29 cellular contexts compared by ENCODE assay signal in the genomic region with DNA sequence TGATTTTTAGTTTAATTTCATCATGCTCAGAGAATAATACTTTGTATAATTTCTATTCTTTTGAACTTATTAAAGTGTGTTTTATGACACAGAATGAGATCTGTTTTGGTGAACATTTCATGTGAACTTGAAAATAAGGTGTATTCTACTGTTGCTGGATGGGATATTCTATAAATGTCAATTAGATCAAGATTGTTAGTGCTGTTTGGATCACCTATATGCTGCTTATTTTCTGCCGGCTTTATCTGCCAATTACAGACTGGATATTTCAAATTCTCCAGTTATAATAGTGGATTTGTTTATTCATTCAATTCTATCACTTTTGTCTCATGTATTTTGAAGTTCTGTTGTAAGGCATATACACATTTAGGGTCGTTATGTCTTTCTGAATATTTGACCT.
"Had no signal": no experiment of that assay in that cellular context is flagged by ENCODE, and none has a peak within 500 bp of the region (broad histone marks: within the 10 kb centered on the region; RNA-seq: fewer than 3 reads in every experiment).

No MANE protein-coding gene starts in this region.

- H3K4me3 Mint-ChIP-seq: stimulated activated effector memory CD8-positive, alpha-beta T cell treated with anti-CD3 and anti-CD28 coated beads, Interleukin-12 subunit alpha, Interleukin-12 subunit beta, amount 100 ng/mL, for 72 hours; stimulated activated memory B cell treated with anti-CD40 and anti-IgM and Interleukin-4, amounts not matched to agents 10 μg/mL and 1 μg/mL and 100 μg/mL, for 72 hours; stimulated activated naive B cell treated with anti-CD40 and anti-IgM and Interleukin-4, amounts not matched to agents 10 μg/mL and 1 μg/mL and 100 μg/mL, for 72 hours; stimulated activated naive CD8-positive, alpha-beta T cell treated with anti-CD3 and anti-CD28 coated beads, Interleukin-15, amount 100 ng/mL, for 72 hours; stimulated activated naive CD8-positive, alpha-beta T cell treated with anti-CD3 and anti-CD28 coated beads, Interleukin-15, Interleukin-2, amounts not matched to agents 100 ng/mL and 50 ng/mL, for 24 hours; type B pancreatic cell had no signal

- H3K36me3 Mint-ChIP-seq: stimulated activated effector memory CD8-positive, alpha-beta T cell treated with anti-CD3 and anti-CD28 coated beads, Interleukin-12 subunit alpha, Interleukin-12 subunit beta, amount 100 ng/mL, for 72 hours; stimulated activated memory B cell treated with anti-CD40 and anti-IgM and Interleukin-4, amounts not matched to agents 10 μg/mL and 1 μg/mL and 100 μg/mL, for 72 hours; type B pancreatic cell had no signal

- H3K27me3 Mint-ChIP-seq: stimulated activated memory B cell treated with anti-CD40 and anti-IgM and Interleukin-4, amounts not matched to agents 10 μg/mL and 1 μg/mL and 100 μg/mL, for 72 hours; stimulated activated naive B cell treated with anti-CD40 and anti-IgM and Interleukin-4, amounts not matched to agents 10 μg/mL and 1 μg/mL and 100 μg/mL, for 72 hours; stimulated activated naive CD8-positive, alpha-beta T cell treated with anti-CD3 and anti-CD28 coated beads, Interleukin-15, amount 100 ng/mL, for 72 hours; stimulated activated naive CD8-positive, alpha-beta T cell treated with anti-CD3 and anti-CD28 coated beads, Interleukin-15, Interleukin-2, amounts not matched to agents 100 ng/mL and 50 ng/mL, for 24 hours; type B pancreatic cell had no signal

- H3K36me3 ChIP-seq: stomach, suprapubic skin, thoracic aorta, thyroid gland, tibial artery, tibial nerve, transverse colon, upper lobe of left lung, upper lobe of right lung, uterus, vagina had no signal

- ATAC-seq: stimulated activated effector memory CD8-positive, alpha-beta T cell treated with anti-CD3 and anti-CD28 coated beads, Interleukin-12 subunit alpha, Interleukin-12 subunit beta, amount 100 ng/mL, for 72 hours; stimulated activated memory B cell treated with anti-CD40 and anti-IgM and Interleukin-4, amounts not matched to agents 10 μg/mL and 1 μg/mL and 100 μg/mL, for 72 hours; stimulated activated naive B cell treated with anti-CD40 and anti-IgM and Interleukin-4, amounts not matched to agents 10 μg/mL and 1 μg/mL and 100 μg/mL, for 72 hours; stimulated activated naive CD8-positive, alpha-beta T cell treated with anti-CD3 and anti-CD28 coated beads, Interleukin-15, amount 100 ng/mL, for 72 hours; stimulated activated naive CD8-positive, alpha-beta T cell treated with anti-CD3 and anti-CD28 coated beads, Interleukin-15, Interleukin-2, amounts not matched to agents 100 U/mL and 50 U/mL, for 24 hours; upper lobe of right lung had no signal

- H3K4me3 ChIP-seq: stomach, suprapubic skin, testis, thoracic aorta, thyroid gland, tibial artery, tibial nerve, transverse colon, upper lobe of left lung, upper lobe of right lung, uterus, vagina had no signal

- H3K27ac ChIP-seq: stomach, suprapubic skin, testis, thoracic aorta, thyroid gland, tibial artery, tibial nerve, transverse colon, upper lobe of left lung, upper lobe of right lung, uterus, vagina had no signal

- FAIRE-seq: urothelium cell line had no signal

- DNase-seq: stimulated activated CD4-positive, alpha-beta T cell treated with anti-CD3 and anti-CD28 coated beads, Interleukin-2, amount 100 ng/mL, for 48 hours; stimulated activated CD4-positive, alpha-beta T cell treated with anti-CD3 and anti-CD28 coated beads, Interleukin-4, amount 100 ng/mL, for 1 hour; stimulated activated CD4-positive, alpha-beta T cell treated with anti-CD3 and anti-CD28 coated beads, Interleukin-4, amount 100 ng/mL, for 24 hours; stimulated activated CD4-positive, alpha-beta T cell treated with anti-CD3 and anti-CD28 coated beads, Interleukin-4, amount 100 ng/mL, for 4 hours; stimulated activated CD8-positive, alpha-beta memory T cell treated with anti-CD3 and anti-CD28 coated beads, Interleukin-4, amount 100 ng/mL, for 48 hours; stimulated activated naive B cell treated with anti-CD40 and anti-IgM and Interleukin-4, amounts not matched to agents 10 μg/mL and 1 μg/mL and 100 μg/mL, for 72 hours; stimulated activated naive CD4-positive, alpha-beta T cell; stimulated activated naive CD4-positive, alpha-beta T cell treated with Interleukin-2 at 50 U/mL for 16 hours; stimulated activated naive CD8-positive, alpha-beta T cell treated with anti-CD3 and anti-CD28 coated beads, Interleukin-15, amount 100 ng/mL, for 72 hours; stimulated activated naive CD8-positive, alpha-beta T cell treated with anti-CD3 and anti-CD28 coated beads, Interleukin-15, Interleukin-2, amounts not matched to agents 100 U/mL and 50 U/mL, for 24 hours; stomach; substantia nigra; testis; thyroid gland; tibial artery; transverse colon; trophoblast cell; upper lobe of left lung; upper lobe of right lung; uterus had no signal

- H3K27ac Mint-ChIP-seq: stimulated activated effector memory CD8-positive, alpha-beta T cell treated with anti-CD3 and anti-CD28 coated beads, Interleukin-12 subunit alpha, Interleukin-12 subunit beta, amount 100 ng/mL, for 72 hours; stimulated activated memory B cell treated with anti-CD40 and anti-IgM and Interleukin-4, amounts not matched to agents 10 μg/mL and 1 μg/mL and 100 μg/mL, for 72 hours; stimulated activated naive B cell treated with anti-CD40 and anti-IgM and Interleukin-4, amounts not matched to agents 10 μg/mL and 1 μg/mL and 100 μg/mL, for 72 hours; stimulated activated naive CD8-positive, alpha-beta T cell treated with anti-CD3 and anti-CD28 coated beads, Interleukin-15, amount 100 ng/mL, for 72 hours; stimulated activated naive CD8-positive, alpha-beta T cell treated with anti-CD3 and anti-CD28 coated beads, Interleukin-15, Interleukin-2, amounts not matched to agents 100 ng/mL and 50 ng/mL, for 24 hours; type B pancreatic cell had no signal

- H3K27me3 ChIP-seq: stomach, suprapubic skin, testis, thyroid gland, tibial artery, tibial nerve, transverse colon, upper lobe of left lung, upper lobe of right lung, uterus, vagina had no signal

- H3K4me1 Mint-ChIP-seq: stimulated activated effector memory CD8-positive, alpha-beta T cell treated with anti-CD3 and anti-CD28 coated beads, Interleukin-12 subunit alpha, Interleukin-12 subunit beta, amount 100 ng/mL, for 72 hours; stimulated activated memory B cell treated with anti-CD40 and anti-IgM and Interleukin-4, amounts not matched to agents 10 μg/mL and 1 μg/mL and 100 μg/mL, for 72 hours; stimulated activated naive B cell treated with anti-CD40 and anti-IgM and Interleukin-4, amounts not matched to agents 10 μg/mL and 1 μg/mL and 100 μg/mL, for 72 hours; stimulated activated naive CD8-positive, alpha-beta T cell treated with anti-CD3 and anti-CD28 coated beads, Interleukin-15, amount 100 ng/mL, for 72 hours had no signal

- H3K9me3 ChIP-seq: suprapubic skin, testis, thoracic aorta, thyroid gland, upper lobe of right lung, uterus, vagina had no signal

- H3K4me1 ChIP-seq: stomach, suprapubic skin, testis, thyroid gland, tibial artery, tibial nerve, upper lobe of left lung, upper lobe of right lung, uterus, vagina had no signal
